In genomic region chr15:41790169-41790568, GRCh38 we compare ENCODE assay signal across 11 cellular contexts. TPM values are rescaled to one million over a fixed set of nuclear protein-coding genes. Genes with fewer than 3 reads are reported as not detected.
DNase-seq lines count a peak whose midpoint lies in the region; ATAC-seq and TF ChIP-seq lines count a peak whose summit lies in the region.
"Had no signal": no experiment of that assay in that cellular context is flagged by ENCODE, and none has a peak within 500 bp of the region (broad histone marks: within the 10 kb centered on the region; RNA-seq: fewer than 3 reads in every experiment).

No MANE protein-coding gene starts in this region.

- no peaks in the 10 kb centered on the region for H4K20me1 ChIP-seq in GM23248 (ENCODE audit: insufficient read depth)
- H4K20me1 ChIP-seq in smooth muscle cell (ENCODE audit: low read depth): peaks cover 85% of the 10 kb centered on the region

- intact Hi-C loops in esophagus muscularis mucosa (cut with DNase I): no loop called here

- TF ChIP-seq CTCF in RWPE2 (IDR thresholded peaks at IDR 0.05; ENCODE audit: poor library complexity, severe bottlenecking) (no peak), esophagus muscularis mucosa (IDR thresholded peaks at IDR 0.05) (no peak), smooth muscle cell (IDR thresholded peaks at IDR 0.05; ENCODE audit: borderline replicate concordance, insufficient read depth, poor library complexity, severe bottlenecking) (no peak)

- in situ Hi-C loops in GM23248 (cut with MboI): no loop called here

- 95 to 97% methylated on average over 3 of the region's 3 CpGs for WGBS in GM23248 (ENCODE audit: low coverage in 1 of 2, low lambda C conversion rate in 2 of 2, missing lambda C conversion rate in 2 of 2), 2 experiments
- 96% methylated on average over 3 of the region's 3 CpGs for WGBS in esophagus muscularis mucosa
- WGBS in smooth muscle cell (ENCODE audit: low lambda C conversion rate): 80% methylated on average over 3 of the region's 3 CpGs

- H3K9me3 ChIP-seq in GM23248 (ENCODE audit: low read depth): no peaks in the 10 kb centered on the region
- no peaks in the 10 kb centered on the region for H3K9me3 ChIP-seq in RWPE2 (ENCODE audit: severe bottlenecking)
- H3K9me3 ChIP-seq in esophagus muscularis mucosa: no peaks in the 10 kb centered on the region
- H3K9me3 ChIP-seq in smooth muscle cell (replicated peaks; ENCODE audit: low read depth): no peaks in the 10 kb centered on the region

- H3K79me2 ChIP-seq in GM23248 (ENCODE audit: insufficient read depth): peaks cover 94% of the 10 kb centered on the region
- peaks cover 27% of the 10 kb centered on the region for H3K79me2 ChIP-seq in smooth muscle cell (ENCODE audit: low read depth)

- H3K9ac ChIP-seq in GM23248: no peak overlapping the region
- H3K9ac ChIP-seq in smooth muscle cell (ENCODE audit: low read depth): peak overlapping the region; percentile 41

- DNase-seq in GM23248: no peak
- no peak for DNase-seq in RWPE2 (ENCODE audit: low spot score)
- no peak for DNase-seq in esophagus muscularis mucosa (ENCODE audit: extremely low spot score)
- DNase-seq in smooth muscle cell (lab: John Stamatoyannopoulos, UW; ENCODE audit: unreplicated experiment): no peak
- DNase-seq in dermis blood vessel endothelial cell: no peak
- DNase-seq in C1 segment of cervical spinal cord (lab: John Stamatoyannopoulos, UW): no peak
- DNase-seq: NCI-H524; stimulated activated CD4-positive, alpha-beta T cell treated with anti-CD3 and anti-CD28 coated beads, Interleukin-2, amount 100 ng/mL, for 48 hours had no signal

- no peak overlapping the region for H3K4me3 ChIP-seq in GM23248
- H3K4me3 ChIP-seq in RWPE2 (ENCODE audit: severe bottlenecking): no peak overlapping the region
- no peak overlapping the region for H3K4me3 ChIP-seq in esophagus muscularis mucosa
- no peak overlapping the region for H3K4me3 ChIP-seq in smooth muscle cell

- no peak for TF ChIP-seq EP300 in esophagus muscularis mucosa (IDR thresholded peaks at IDR 0.05)

- no peak overlapping the region for H2AFZ ChIP-seq in GM23248
- H2AFZ ChIP-seq in smooth muscle cell (ENCODE audit: low read depth): no peak overlapping the region

- H3K9me2 ChIP-seq in GM23248 (ENCODE audit: insufficient read depth): no peaks in the 10 kb centered on the region

- H3K4me1 ChIP-seq in GM23248 (ENCODE audit: insufficient read depth) (peaks cover 36% of the 10 kb centered on the region), RWPE2 (ENCODE audit: insufficient read depth, poor library complexity, severe bottlenecking) (peaks cover 64% of the 10 kb centered on the region), esophagus muscularis mucosa (peaks cover 46 to 76% (median 54%) of the 10 kb centered on the region in 4 donors), smooth muscle cell (ENCODE audit: low read depth) (peaks cover 22% of the 10 kb centered on the region)

- H3K4me2 ChIP-seq in GM23248 (ENCODE audit: unreplicated experiment) (no peak overlapping the region), smooth muscle cell (peak overlapping the region; percentile 71)

- peak overlapping the region; percentile 87 for H3K27ac ChIP-seq in GM23248
- H3K27ac ChIP-seq in RWPE2 (ENCODE audit: poor library complexity, severe bottlenecking): peak overlapping the region; percentile 90
- peak overlapping the region; percentile 60 to 73 (median 66) for H3K27ac ChIP-seq in esophagus muscularis mucosa (replicated peaks in 1 of 4)
- H3K27ac ChIP-seq in smooth muscle cell (ENCODE audit: low read depth): peak overlapping the region; percentile 96
- H3K27ac ChIP-seq: C4-2B had no signal

- H3F3A ChIP-seq in GM23248 (ENCODE audit: insufficient read depth) (peaks cover 36% of the 10 kb centered on the region), smooth muscle cell (ENCODE audit: low read depth) (no peaks in the 10 kb centered on the region)

- no peak for ATAC-seq in RWPE2 (ENCODE audit: low read depth)
- ATAC-seq in HG03025 (IDR thresholded peaks at IDR 0.05; ENCODE audit: low FRiP score, unreplicated experiment): no peak
- ATAC-seq in GM19397 (IDR thresholded peaks at IDR 0.05; ENCODE audit: unreplicated experiment): no peak

- H3K27me3 ChIP-seq in GM23248 (replicated peaks; ENCODE audit: insufficient read depth) (no peaks in the 10 kb centered on the region), RWPE2 (ENCODE audit: insufficient read depth, poor library complexity, severe bottlenecking) (no peaks in the 10 kb centered on the region), esophagus muscularis mucosa (no peaks in the 10 kb centered on the region), smooth muscle cell (ENCODE audit: low read depth) (no peaks in the 10 kb centered on the region)

- TF ChIP-seq POLR2A in esophagus muscularis mucosa (IDR thresholded peaks at IDR 0.05; ENCODE audit: low read depth): no peak

- H3K36me3 ChIP-seq in GM23248 (ENCODE audit: low read depth) (no peaks in the 10 kb centered on the region), RWPE2 (ENCODE audit: low read depth) (peaks cover 15% of the 10 kb centered on the region), esophagus muscularis mucosa (no peaks in the 10 kb centered on the region), smooth muscle cell (ENCODE audit: low read depth) (no peaks in the 10 kb centered on the region)

RNA-seq across cellular contexts. Expression of gene MAPKBP1, which starts 15.9 kb away (rescaled TPM):
- 8.5 and 12.3 TPM in 2 replicates for total RNA-seq in GM23248 (2014; rRNA removed; shearing (Covaris generic))
- polyA plus RNA-seq in GM23248 (2016; fragmentation: Nextera tagmentation; extraction: Ambion mirVana): 4.4 and 5.2 TPM in 2 replicates
- total RNA-seq in esophagus muscularis mucosa: 10 to 100 TPM; 18.2 to 54.6 (median 42.9) TPM
- total RNA-seq in smooth muscle cell: 9.0 and 10.7 TPM in 2 replicates
- polyA plus RNA-seq in smooth muscle cell: 6.6 and 9.3 TPM in 2 replicates
- 19.4 and 20.8 TPM in 2 replicates for total RNA-seq in dermis blood vessel endothelial cell

RNA-seq across cellular contexts. Expression of gene JMJD7, which starts 37.7 kb away (rescaled TPM):
- total RNA-seq in GM23248 (2014; rRNA removed; shearing (Covaris generic)): 1.3 and 11.7 TPM in 2 replicates
- 3.5 and 5.3 TPM in 2 replicates for polyA plus RNA-seq in GM23248 (2016; fragmentation: Nextera tagmentation; extraction: Ambion mirVana)
- total RNA-seq in esophagus muscularis mucosa: 1 to 10 TPM; 6.2 to 9.6 (median 7.5) TPM
- 5.0 TPM in 1 of 2 replicates, not detected in the other for total RNA-seq in smooth muscle cell
- polyA plus RNA-seq in smooth muscle cell: 3.3 and 7.8 TPM in 2 replicates
- total RNA-seq in dermis blood vessel endothelial cell: 4.1 and 5.3 TPM in 2 replicates

RNA-seq across cellular contexts. Expression of gene PLA2G4B, which starts 48.5 kb away (rescaled TPM):
- 1.4 TPM in 1 of 2 replicates, not detected in the other for total RNA-seq in GM23248 (2014; rRNA removed; shearing (Covaris generic))
- polyA plus RNA-seq in GM23248 (2016; fragmentation: Nextera tagmentation; extraction: Ambion mirVana): 1.1 and 1.6 TPM in 2 replicates
- 1 to 10 TPM in 3 of 4 donors, under 1 TPM in 1; 0.91 to 6.6 (median 2.5) TPM for total RNA-seq in esophagus muscularis mucosa
- total RNA-seq in smooth muscle cell: 0.85 and 4.2 TPM in 2 replicates
- polyA plus RNA-seq in smooth muscle cell: 2.2 and 9.5 TPM in 2 replicates
- 0.23 and 1.0 TPM in 2 replicates for total RNA-seq in dermis blood vessel endothelial cell
